Comparison of ENCODE assay signal across 7 cellular contexts in the genomic region with DNA sequence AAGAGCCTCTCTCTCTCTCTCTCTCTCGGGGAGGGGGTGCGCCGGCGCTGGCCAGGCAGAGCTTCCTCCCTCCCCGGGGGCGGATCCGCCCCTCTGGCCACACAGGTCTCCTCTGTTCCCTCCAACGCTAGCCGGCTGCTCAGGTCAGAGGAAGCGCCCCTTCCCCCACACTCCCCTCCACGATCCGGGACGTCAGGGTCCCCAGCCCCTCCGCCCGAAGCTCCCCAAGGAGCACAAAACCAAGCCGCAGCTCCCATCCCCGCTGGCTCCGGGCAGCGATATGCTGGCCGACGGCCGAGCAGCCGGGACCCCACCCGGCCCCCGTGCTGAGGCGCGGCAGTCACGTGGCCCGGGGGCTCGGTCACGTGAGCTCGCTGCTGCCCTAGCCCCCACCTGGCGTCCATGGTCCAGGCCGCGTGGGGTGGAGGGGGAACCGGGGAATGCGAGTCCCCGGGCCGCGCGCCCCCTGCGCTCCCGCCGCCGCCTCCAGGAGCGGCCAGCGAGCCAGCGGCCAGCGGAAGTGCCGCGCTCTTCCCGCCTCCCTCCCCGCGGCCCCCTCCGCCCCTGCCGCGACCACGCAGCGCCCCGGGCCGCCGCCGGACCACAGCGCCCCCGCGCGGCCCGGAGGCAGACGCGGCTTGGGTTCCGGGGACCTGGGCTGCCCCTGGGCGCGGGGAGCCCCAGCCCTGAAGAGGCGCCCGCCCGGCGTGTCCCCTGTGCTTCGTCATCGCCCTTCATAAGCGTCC. TPM values are rescaled to one million over a fixed set of nuclear protein-coding genes. Genes with fewer than 3 reads are reported as not detected.
DNase-seq lines count a peak whose midpoint lies in the region; TF ChIP-seq lines count a peak whose summit lies in the region.

A gene with protein sequence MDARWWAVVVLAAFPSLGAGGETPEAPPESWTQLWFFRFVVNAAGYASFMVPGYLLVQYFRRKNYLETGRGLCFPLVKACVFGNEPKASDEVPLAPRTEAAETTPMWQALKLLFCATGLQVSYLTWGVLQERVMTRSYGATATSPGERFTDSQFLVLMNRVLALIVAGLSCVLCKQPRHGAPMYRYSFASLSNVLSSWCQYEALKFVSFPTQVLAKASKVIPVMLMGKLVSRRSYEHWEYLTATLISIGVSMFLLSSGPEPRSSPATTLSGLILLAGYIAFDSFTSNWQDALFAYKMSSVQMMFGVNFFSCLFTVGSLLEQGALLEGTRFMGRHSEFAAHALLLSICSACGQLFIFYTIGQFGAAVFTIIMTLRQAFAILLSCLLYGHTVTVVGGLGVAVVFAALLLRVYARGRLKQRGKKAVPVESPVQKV (minus strand): TSS at position 522 of the 746 bp plus-strand sequence. CDS start 118 bp downstream, at position 404.

- H3K27ac ChIP-seq in iPS-18a (ENCODE audit: low read length): peak within 1 kb of the TSS; percentile 61
- peak within 1 kb of the TSS; percentile 88 to 95 (median 92) for H3K27ac ChIP-seq in sigmoid colon

- H3K4me3 ChIP-seq in GM12875 (ENCODE audit: low read depth, low read length) (peak within 1 kb of the TSS; percentile 72), iPS-18a (ENCODE audit: low read length) (peak within 1 kb of the TSS; percentile 93), sigmoid colon (peak within 1 kb of the TSS; percentile 76 to 94 (median 90))

- H3K27me3 ChIP-seq in iPS-18a (ENCODE audit: control insufficient read depth, insufficient read depth, low read length) (no peaks in the 10 kb centered on the region), sigmoid colon (no peaks in the 10 kb centered on the region)

- TF ChIP-seq POLR2A in sigmoid colon (IDR thresholded peaks at IDR 0.05): peak in 1 of 2 donors; percentile 28

- POLR2A ChIA-PET in HEK293T (lab: Yijun Ruan, JAX): interaction anchor here (0.6 to 3.7 kb wide), 18 partner anchors 11 to 554 kb away, joined by 3 to 117 read pairs (median 4); partner anchors contain the start of genes HSP90AB1 and SLC29A1

- peaks cover 9% of the 10 kb centered on the region for H3K4me1 ChIP-seq in iPS-18a (ENCODE audit: control insufficient read depth, low read depth, low read length)
- H3K4me1 ChIP-seq in sigmoid colon: peaks cover 0 to 26% (median 19%) of the 10 kb centered on the region in 4 donors

- TF ChIP-seq CTCF in GM12875 (IDR thresholded peaks at IDR 0.05; ENCODE audit: borderline replicate concordance, insufficient read depth, low read depth, low read length) (peak; percentile 81), sigmoid colon (IDR thresholded peaks at IDR 0.05) (peak in 2 of 4 experiments; percentile 4 to 76)

- 0 to 1% methylated on average over 80 of the region's 80 CpGs for WGBS in sigmoid colon, 2 donors

- H3K9me3 ChIP-seq in iPS-18a (ENCODE audit: control insufficient read depth, low read depth, low read length) (no peaks in the 10 kb centered on the region), sigmoid colon (no peaks in the 10 kb centered on the region)

- peak within 1 kb of the TSS; percentile 89 for H3K9ac ChIP-seq in iPS-18a (ENCODE audit: low read length)

- in situ Hi-C loops in T47D (cut with HindIII; ENCODE audit: low pct_unique_long_range_greater_than_20kb, low sequenced_read_pairs): no loop called here

- peaks cover 62% of the 10 kb centered on the region for H3K36me3 ChIP-seq in iPS-18a (ENCODE audit: control insufficient read depth, low read depth, low read length)
- H3K36me3 ChIP-seq in sigmoid colon: peaks cover 27 to 45% (median 37%) of the 10 kb centered on the region in 4 donors

- DNase-seq in HEK293T (ENCODE audit: extremely low spot score) (peak; percentile 78), NAMALWA (ENCODE audit: low spot score) (peak; percentile 77), T-helper 9 cell (peak; percentile 57), T47D (ENCODE audit: low read depth in 1 of 2, low spot score in 1 of 2) (peak; percentile 72 to 77), sigmoid colon (peak; percentile 84)

- CTCF ChIA-PET in HEK293T (lab: Yijun Ruan, JAX): interaction anchor here (0.5 to 3.4 kb wide), 18 partner anchors 8 to 256 kb away, joined by 3 to 28 read pairs (median 4); partner anchors contain the start of genes HSP90AB1 and TMEM151B

- intact Hi-C loops in sigmoid colon (cut with DNase I): loop anchor here (1.0 to 5.0 kb wide), 2 partner anchors 85 to 160 kb away; no protein-coding TSS in a partner anchor

- no peak for TF ChIP-seq EP300 in sigmoid colon (IDR thresholded peaks at IDR 0.05)

TF ChIP-seq in HEK293T, 16 proteins besides CTCF, POLR2A, EP300 and RAD21:
- TF ChIP-seq FOXM1 (IDR thresholded peaks at IDR 0.05; ENCODE audit: borderline replicate concordance) (peak; percentile 92), L3MBTL2 (conservative IDR thresholded peaks at IDR 0.05) (peak; percentile 90), BHLHE40 (IDR thresholded peaks at IDR 0.05; ENCODE audit: borderline replicate concordance) (no peak), LEF1 (IDR thresholded peaks at IDR 0.05; ENCODE audit: borderline replicate concordance) (no peak), SP1 (IDR thresholded peaks at IDR 0.05) (no peak)

RNA-seq across cellular contexts. Expression of the gene that starts here (rescaled TPM):
- total RNA-seq in sigmoid colon: 10 to 100 TPM; 25.3 to 28.8 (median 27.2) TPM
- polyA plus RNA-seq in sigmoid colon: 10 to 100 TPM in 1 of 3 donors, 1 to 10 TPM in 2; 7.2 to 36.9 (median 7.9) TPM

Comparison
In these comparisons a context has a peak if more than half of its experiments do, and no peak if none do; other contexts are left out.
1. Peak in every context shown above with its lines: DNase-seq, H3K4me3 ChIP-seq and H3K27ac ChIP-seq.